In the genomic region with DNA sequence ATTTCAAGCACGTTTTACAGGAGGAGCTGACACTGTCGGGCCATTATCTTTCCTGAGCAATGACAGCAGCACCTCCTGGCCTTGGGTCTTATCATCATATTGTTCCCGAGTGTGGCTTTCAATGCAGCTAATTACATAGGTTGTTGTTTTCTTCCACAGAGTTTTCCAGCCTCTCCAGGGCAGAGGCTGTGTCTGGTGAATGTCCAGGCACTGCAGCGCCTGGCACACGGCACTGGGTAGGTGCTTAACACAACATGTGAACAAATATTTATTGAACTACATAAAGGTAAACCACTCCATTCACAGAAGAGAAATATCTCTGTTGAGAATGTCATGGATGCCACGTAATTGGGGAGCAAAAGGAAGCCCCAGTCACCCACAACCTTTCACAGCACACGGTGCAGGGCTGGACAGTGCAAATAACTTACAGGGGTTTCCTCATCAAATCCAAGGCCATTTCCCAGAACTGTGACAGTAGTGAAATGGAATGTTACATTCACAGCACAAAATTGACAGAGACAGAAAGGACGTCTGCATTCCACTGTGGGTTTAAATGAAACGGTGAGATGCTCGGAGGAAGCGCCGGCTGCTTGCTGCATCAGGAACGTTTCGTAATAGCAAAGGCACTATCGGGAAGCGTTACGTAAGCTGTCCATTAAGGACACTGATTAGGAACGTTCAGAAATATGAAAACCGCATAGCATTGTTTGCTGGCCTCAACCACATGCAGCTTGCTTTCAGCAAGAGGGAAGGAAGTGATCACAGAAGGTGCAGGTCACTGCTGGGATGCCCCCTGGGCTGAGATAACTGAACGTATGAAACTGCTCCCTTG, we compare ENCODE assay signal across 7 cellular contexts. TPM values are rescaled to one million over a fixed set of nuclear protein-coding genes. Genes with fewer than 3 reads are reported as not detected.
DNase-seq lines count a peak whose midpoint lies in the region; ATAC-seq and TF ChIP-seq lines count a peak whose summit lies in the region.

No MANE protein-coding gene starts in this region.

- peaks cover 19% of the 10 kb centered on the region for H3K9me3 Mint-ChIP-seq in glutamatergic neuron (ENCODE audit: unreplicated experiment)
- H3K9me3 Mint-ChIP-seq in stimulated activated naive B cell treated with anti-CD40 and anti-IgM and Interleukin-4, amounts not matched to agents 10 μg/mL and 1 μg/mL and 100 μg/mL, for 72 hours = peaks cover 0 to 4% of the 10 kb centered on the region in 2 donors

- TF ChIP-seq CTCF in glutamatergic neuron (IDR thresholded peaks at IDR 0.05; ENCODE audit: partially characterized antibody, unreplicated experiment) = no peak

- peak; percentile 68 to 75 for ATAC-seq in stimulated activated naive B cell treated with anti-CD40 and anti-IgM and Interleukin-4, amounts not matched to agents 10 μg/mL and 1 μg/mL and 100 μg/mL, for 72 hours (replicated peaks)

- no peak overlapping the region for H3K27ac Mint-ChIP-seq in glutamatergic neuron (ENCODE audit: unreplicated experiment)
- H3K27ac Mint-ChIP-seq in stimulated activated naive B cell treated with anti-CD40 and anti-IgM and Interleukin-4, amounts not matched to agents 10 μg/mL and 1 μg/mL and 100 μg/mL, for 72 hours = no peak overlapping the region

- peaks cover 15% of the 10 kb centered on the region for H3K27me3 Mint-ChIP-seq in glutamatergic neuron (ENCODE audit: unreplicated experiment)
- H3K27me3 Mint-ChIP-seq in stimulated activated naive B cell treated with anti-CD40 and anti-IgM and Interleukin-4, amounts not matched to agents 10 μg/mL and 1 μg/mL and 100 μg/mL, for 72 hours = peaks cover 62 to 63% of the 10 kb centered on the region in 2 donors

- H3K4me1 Mint-ChIP-seq in glutamatergic neuron (ENCODE audit: low read depth, unreplicated experiment) = peaks cover 17% of the 10 kb centered on the region
- peaks cover 28 to 39% of the 10 kb centered on the region in 2 donors for H3K4me1 Mint-ChIP-seq in stimulated activated naive B cell treated with anti-CD40 and anti-IgM and Interleukin-4, amounts not matched to agents 10 μg/mL and 1 μg/mL and 100 μg/mL, for 72 hours

- H3K4me3 Mint-ChIP-seq in glutamatergic neuron (ENCODE audit: unreplicated experiment) = peak overlapping the region; percentile 6
- H3K4me3 Mint-ChIP-seq in stimulated activated naive B cell treated with anti-CD40 and anti-IgM and Interleukin-4, amounts not matched to agents 10 μg/mL and 1 μg/mL and 100 μg/mL, for 72 hours = peak overlapping the region in 1 of 2 donors; percentile 36

- DNase-seq in HS-5 (ENCODE audit: low read depth) (peak; percentile 94), SKM-1 treated with dmso at 0.1 percent for 144 hours (lab: John Stamatoyannopoulos, UW; ENCODE audit: unreplicated experiment) (peak; percentile 99), glutamatergic neuron (no peak), DMS 273 (lab: John Stamatoyannopoulos, UW; ENCODE audit: unreplicated experiment) (no peak), NK-92 (lab: John Stamatoyannopoulos, UW; ENCODE audit: unreplicated experiment) (no peak), cerebellum (ENCODE audit: low spot score) (no peak)
- DNase-seq in stimulated activated naive B cell treated with anti-CD40 and anti-IgM and Interleukin-4, amounts not matched to agents 10 μg/mL and 1 μg/mL and 100 μg/mL, for 72 hours = no peak

- H3K36me3 Mint-ChIP-seq in glutamatergic neuron (ENCODE audit: unreplicated experiment) = peaks cover 12% of the 10 kb centered on the region
- peaks cover 0 to 3% of the 10 kb centered on the region in 2 donors for H3K36me3 Mint-ChIP-seq in stimulated activated naive B cell treated with anti-CD40 and anti-IgM and Interleukin-4, amounts not matched to agents 10 μg/mL and 1 μg/mL and 100 μg/mL, for 72 hours

RNA-seq across cellular contexts. Expression of a gene that starts 6.4 kb away (rescaled TPM):
- total RNA-seq in glutamatergic neuron (ENCODE audit: unreplicated experiment) (1.6 TPM), cerebellum (2.1 TPM)

Comparison
In these comparisons a context has a peak if more than half of its experiments do, and no peak if none do; other contexts are left out.
1. DNase-seq: peak in HS-5 (single experiment) and SKM-1 treated with dmso at 0.1 percent for 144 hours (single experiment); none in glutamatergic neuron (single experiment), stimulated activated naive B cell treated with anti-CD40 and anti-IgM and Interleukin-4, amounts not matched to agents 10 μg/mL and 1 μg/mL and 100 μg/mL, for 72 hours (single experiment), DMS 273 (single experiment), NK-92 (single experiment) and cerebellum (single experiment).